In genomic region chr10:29287635-29288034, GRCh38 we compare ENCODE assay signal across 11 cellular contexts. TPM values are rescaled to one million over a fixed set of nuclear protein-coding genes. Genes with fewer than 3 reads are reported as not detected.
"Had no signal": no experiment of that assay in that cellular context is flagged by ENCODE, and none has a peak within 500 bp of the region (broad histone marks: within the 10 kb centered on the region; RNA-seq: fewer than 3 reads in every experiment).

No MANE protein-coding gene starts in this region.

- H3K4me3 Mint-ChIP-seq: HFFc6 had no signal

- H3K27ac Mint-ChIP-seq: HFFc6 had no signal

- H3K9ac ChIP-seq: GM23248 had no signal

- H3K4me1 ChIP-seq: HAP-1 had no signal

- ATAC-seq: HCT116 had no signal

- H3K9me3 Mint-ChIP-seq: HFFc6 had no signal

- H3K9me3 ChIP-seq: HAP-1 had no signal

- H3K36me3 ChIP-seq: HAP-1 had no signal

- H3K4me3 ChIP-seq: GM23248, HAP-1 had no signal

- H3K27ac ChIP-seq: GM23248, HL-60 had no signal

- DNase-seq: GM23248, GOT3, H7, HFFc6, IMR-90, KBM-7 had no signal

- H2AFZ ChIP-seq: GM23248 had no signal

RNA-seq across cellular contexts. Expression of gene LYZL1, which starts 1.2 kb away (rescaled TPM):
- total RNA-seq: GM23248, H4, H7, HFFc6, HT1080, IMR-90 had no signal
- polyA plus RNA-seq: GM23248, IMR-90 had no signal
